10 cellular contexts compared by ENCODE assay signal in genomic region chr13:46639033-46639981, GRCh38.
DNase-seq lines count a peak whose midpoint lies in the region; ATAC-seq and TF ChIP-seq lines count a peak whose summit lies in the region.
"Had no signal": no experiment of that assay in that cellular context is flagged by ENCODE, and none has a peak within 500 bp of the region (broad histone marks: within the 10 kb centered on the region; RNA-seq: fewer than 3 reads in every experiment).

No MANE protein-coding gene starts in this region.

- H2AFZ ChIP-seq in mesenchymal stem cell (ENCODE audit: low read depth, low read length): no peak overlapping the region

- no peaks in the 10 kb centered on the region for H3K9me3 Mint-ChIP-seq in activated CD8-positive, alpha-beta memory T cell treated with anti-CD3 and anti-CD28 coated beads, Interleukin-2, amount 10 ng/mL, durations not matched to agents 7 days and 5 days (ENCODE audit: low read depth)
- H3K9me3 Mint-ChIP-seq: stimulated activated naive CD8-positive, alpha-beta T cell treated with anti-CD3 and anti-CD28 coated beads, Interleukin-15, Interleukin-2, amounts not matched to agents 100 ng/mL and 50 ng/mL, for 24 hours had no signal

- no peak overlapping the region for H3K14ac ChIP-seq in mesenchymal stem cell (ENCODE audit: low read length in 2 of 2)

- H3K27me3 ChIP-seq in mesenchymal stem cell (ENCODE audit: control insufficient read depth in 1 of 2, insufficient read depth in 1 of 2, low read length in 2 of 2): no peaks in the 10 kb centered on the region
- H3K27me3 ChIP-seq: body of pancreas had no signal

- H4K91ac ChIP-seq in mesenchymal stem cell (ENCODE audit: low read length): no peak overlapping the region

- peaks cover 28% of the 10 kb centered on the region for H3K4me1 Mint-ChIP-seq in activated CD8-positive, alpha-beta memory T cell treated with anti-CD3 and anti-CD28 coated beads, Interleukin-2, amount 10 ng/mL, durations not matched to agents 7 days and 5 days

- H2AK5ac ChIP-seq in mesenchymal stem cell (ENCODE audit: low read length, severe bottlenecking): peak overlapping the region; percentile 24

- no peak overlapping the region for H3K4ac ChIP-seq in mesenchymal stem cell (ENCODE audit: low read depth in 1 of 2, low read length in 2 of 2)

- no peak overlapping the region for H3K23ac ChIP-seq in mesenchymal stem cell (ENCODE audit: low read length in 2 of 2)

- no peak overlapping the region for H3K4me3 Mint-ChIP-seq in activated CD8-positive, alpha-beta memory T cell treated with anti-CD3 and anti-CD28 coated beads, Interleukin-2, amount 10 ng/mL, durations not matched to agents 7 days and 5 days
- H3K4me3 Mint-ChIP-seq: stimulated activated naive CD8-positive, alpha-beta T cell treated with anti-CD3 and anti-CD28 coated beads, Interleukin-15, Interleukin-2, amounts not matched to agents 100 ng/mL and 50 ng/mL, for 24 hours had no signal

- peak overlapping the region; percentile 8 for H3K9ac ChIP-seq in mesenchymal stem cell (ENCODE audit: low read length)

- H3K18ac ChIP-seq in mesenchymal stem cell (ENCODE audit: low read depth in 1 of 2, low read length in 2 of 2): no peak overlapping the region

- H3K27ac Mint-ChIP-seq in activated CD8-positive, alpha-beta memory T cell treated with anti-CD3 and anti-CD28 coated beads, Interleukin-2, amount 10 ng/mL, durations not matched to agents 7 days and 5 days: no peak overlapping the region
- H3K27ac Mint-ChIP-seq: stimulated activated naive CD8-positive, alpha-beta T cell treated with anti-CD3 and anti-CD28 coated beads, Interleukin-15, Interleukin-2, amounts not matched to agents 100 ng/mL and 50 ng/mL, for 24 hours had no signal

- peaks cover 5% of the 10 kb centered on the region for H3K79me1 ChIP-seq in mesenchymal stem cell (replicated peaks; ENCODE audit: low read length, poor library complexity, severe bottlenecking)

- TF ChIP-seq POLR2A in GM18505 (IDR thresholded peaks at IDR 0.05; ENCODE audit: borderline replicate concordance, extremely low read depth, insufficient read depth, insufficient read length): no peak

- no peak overlapping the region for H2BK120ac ChIP-seq in mesenchymal stem cell (ENCODE audit: low read depth, low read length)

- no peaks in the 10 kb centered on the region for H3K9me3 ChIP-seq in mesenchymal stem cell (ENCODE audit: control insufficient read depth, low read length)
- H3K9me3 ChIP-seq: body of pancreas had no signal

- DNase-seq in mesenchymal stem cell (peak; percentile 72), SIG-M5 treated with dmso at 0.1 percent for 504 hours (lab: John Stamatoyannopoulos, UW; ENCODE audit: unreplicated experiment) (no peak), UCSD-AML1 (lab: John Stamatoyannopoulos, UW; ENCODE audit: unreplicated experiment) (no peak), NCI-H524 treated with DMSO at 0.1 percent for 48 hours (lab: John Stamatoyannopoulos, UW) (no peak)
- DNase-seq in activated CD8-positive, alpha-beta memory T cell treated with anti-CD3 and anti-CD28 coated beads, Interleukin-2, amount 10 ng/mL, durations not matched to agents 7 days and 5 days: no peak
- DNase-seq: body of pancreas had no signal

- peaks cover 11% of the 10 kb centered on the region for H3K36me3 Mint-ChIP-seq in activated CD8-positive, alpha-beta memory T cell treated with anti-CD3 and anti-CD28 coated beads, Interleukin-2, amount 10 ng/mL, durations not matched to agents 7 days and 5 days

- H3K4me1 ChIP-seq in mesenchymal stem cell (ENCODE audit: control insufficient read depth, insufficient read depth, low read depth, low read length): peaks cover 21% of the 10 kb centered on the region

- H4K8ac ChIP-seq in mesenchymal stem cell (ENCODE audit: low read length): no peak overlapping the region

- peak overlapping the region; percentile 36 for H2BK5ac ChIP-seq in mesenchymal stem cell (ENCODE audit: low read depth, low read length, poor library complexity, severe bottlenecking)

- ATAC-seq in GM18505 (IDR thresholded peaks at IDR 0.05; ENCODE audit: unreplicated experiment) (peak; percentile 87), GM21515 (IDR thresholded peaks at IDR 0.05; ENCODE audit: unreplicated experiment) (peak; percentile 86), HG03469 (IDR thresholded peaks at IDR 0.05; ENCODE audit: unreplicated experiment) (peak; percentile 68)
- no peak for ATAC-seq in activated CD8-positive, alpha-beta memory T cell treated with anti-CD3 and anti-CD28 coated beads, Interleukin-2, amount 10 ng/mL, durations not matched to agents 7 days and 5 days
- ATAC-seq: body of pancreas had no signal

- no peak overlapping the region for H3K4me2 ChIP-seq in mesenchymal stem cell (ENCODE audit: low read length, poor library complexity, severe bottlenecking)

- H3K27ac ChIP-seq in mesenchymal stem cell (ENCODE audit: low read length, poor library complexity, severe bottlenecking): peak overlapping the region; percentile 92
- H3K27ac ChIP-seq: body of pancreas had no signal

- CTCF ChIA-PET in activated CD8-positive, alpha-beta memory T cell treated with anti-CD3 and anti-CD28 coated beads, Interleukin-2, amount 10 ng/mL, durations not matched to agents 7 days and 5 days (lab: Charles Lee): interaction anchor here (1.1 to 1.4 kb wide), 2 partner anchors 15 to 88 kb away, joined by 3 to 4 read pairs; no protein-coding TSS in a partner anchor

- peak overlapping the region in 1 of 2 experiments; percentile 34 for H3K4me3 ChIP-seq in mesenchymal stem cell (ENCODE audit: insufficient read depth in 1 of 2, low read depth in 1 of 2, low read length in 2 of 2)
- H3K4me3 ChIP-seq: body of pancreas had no signal

- no peak overlapping the region for H2BK12ac ChIP-seq in mesenchymal stem cell (ENCODE audit: low read length in 2 of 2)

- H3K36me3 ChIP-seq in mesenchymal stem cell (ENCODE audit: control insufficient read depth in 1 of 2, insufficient read depth in 2 of 2, low read depth in 1 of 2, low read length in 2 of 2): no peaks in the 10 kb centered on the region

- WGBS in mesenchymal stem cell: 41% methylated on average over 5 of the region's 5 CpGs

- H3K27me3 Mint-ChIP-seq in activated CD8-positive, alpha-beta memory T cell treated with anti-CD3 and anti-CD28 coated beads, Interleukin-2, amount 10 ng/mL, durations not matched to agents 7 days and 5 days: no peaks in the 10 kb centered on the region
- H3K27me3 Mint-ChIP-seq: stimulated activated naive CD8-positive, alpha-beta T cell treated with anti-CD3 and anti-CD28 coated beads, Interleukin-15, Interleukin-2, amounts not matched to agents 100 ng/mL and 50 ng/mL, for 24 hours had no signal

- no peak overlapping the region for H2BK15ac ChIP-seq in mesenchymal stem cell (ENCODE audit: low read depth, poor library complexity, severe bottlenecking)
